In genomic region chr15:48898083-48898482, GRCh38 we compare ENCODE assay signal across 1 cellular context.
TF ChIP-seq lines count a peak whose summit lies in the region.

No MANE protein-coding gene starts in this region.

TF ChIP-seq in GM23338, 12 proteins besides CTCF, POLR2A, EP300 and RAD21 (continued from another document):
- TF ChIP-seq, protein P1, sequence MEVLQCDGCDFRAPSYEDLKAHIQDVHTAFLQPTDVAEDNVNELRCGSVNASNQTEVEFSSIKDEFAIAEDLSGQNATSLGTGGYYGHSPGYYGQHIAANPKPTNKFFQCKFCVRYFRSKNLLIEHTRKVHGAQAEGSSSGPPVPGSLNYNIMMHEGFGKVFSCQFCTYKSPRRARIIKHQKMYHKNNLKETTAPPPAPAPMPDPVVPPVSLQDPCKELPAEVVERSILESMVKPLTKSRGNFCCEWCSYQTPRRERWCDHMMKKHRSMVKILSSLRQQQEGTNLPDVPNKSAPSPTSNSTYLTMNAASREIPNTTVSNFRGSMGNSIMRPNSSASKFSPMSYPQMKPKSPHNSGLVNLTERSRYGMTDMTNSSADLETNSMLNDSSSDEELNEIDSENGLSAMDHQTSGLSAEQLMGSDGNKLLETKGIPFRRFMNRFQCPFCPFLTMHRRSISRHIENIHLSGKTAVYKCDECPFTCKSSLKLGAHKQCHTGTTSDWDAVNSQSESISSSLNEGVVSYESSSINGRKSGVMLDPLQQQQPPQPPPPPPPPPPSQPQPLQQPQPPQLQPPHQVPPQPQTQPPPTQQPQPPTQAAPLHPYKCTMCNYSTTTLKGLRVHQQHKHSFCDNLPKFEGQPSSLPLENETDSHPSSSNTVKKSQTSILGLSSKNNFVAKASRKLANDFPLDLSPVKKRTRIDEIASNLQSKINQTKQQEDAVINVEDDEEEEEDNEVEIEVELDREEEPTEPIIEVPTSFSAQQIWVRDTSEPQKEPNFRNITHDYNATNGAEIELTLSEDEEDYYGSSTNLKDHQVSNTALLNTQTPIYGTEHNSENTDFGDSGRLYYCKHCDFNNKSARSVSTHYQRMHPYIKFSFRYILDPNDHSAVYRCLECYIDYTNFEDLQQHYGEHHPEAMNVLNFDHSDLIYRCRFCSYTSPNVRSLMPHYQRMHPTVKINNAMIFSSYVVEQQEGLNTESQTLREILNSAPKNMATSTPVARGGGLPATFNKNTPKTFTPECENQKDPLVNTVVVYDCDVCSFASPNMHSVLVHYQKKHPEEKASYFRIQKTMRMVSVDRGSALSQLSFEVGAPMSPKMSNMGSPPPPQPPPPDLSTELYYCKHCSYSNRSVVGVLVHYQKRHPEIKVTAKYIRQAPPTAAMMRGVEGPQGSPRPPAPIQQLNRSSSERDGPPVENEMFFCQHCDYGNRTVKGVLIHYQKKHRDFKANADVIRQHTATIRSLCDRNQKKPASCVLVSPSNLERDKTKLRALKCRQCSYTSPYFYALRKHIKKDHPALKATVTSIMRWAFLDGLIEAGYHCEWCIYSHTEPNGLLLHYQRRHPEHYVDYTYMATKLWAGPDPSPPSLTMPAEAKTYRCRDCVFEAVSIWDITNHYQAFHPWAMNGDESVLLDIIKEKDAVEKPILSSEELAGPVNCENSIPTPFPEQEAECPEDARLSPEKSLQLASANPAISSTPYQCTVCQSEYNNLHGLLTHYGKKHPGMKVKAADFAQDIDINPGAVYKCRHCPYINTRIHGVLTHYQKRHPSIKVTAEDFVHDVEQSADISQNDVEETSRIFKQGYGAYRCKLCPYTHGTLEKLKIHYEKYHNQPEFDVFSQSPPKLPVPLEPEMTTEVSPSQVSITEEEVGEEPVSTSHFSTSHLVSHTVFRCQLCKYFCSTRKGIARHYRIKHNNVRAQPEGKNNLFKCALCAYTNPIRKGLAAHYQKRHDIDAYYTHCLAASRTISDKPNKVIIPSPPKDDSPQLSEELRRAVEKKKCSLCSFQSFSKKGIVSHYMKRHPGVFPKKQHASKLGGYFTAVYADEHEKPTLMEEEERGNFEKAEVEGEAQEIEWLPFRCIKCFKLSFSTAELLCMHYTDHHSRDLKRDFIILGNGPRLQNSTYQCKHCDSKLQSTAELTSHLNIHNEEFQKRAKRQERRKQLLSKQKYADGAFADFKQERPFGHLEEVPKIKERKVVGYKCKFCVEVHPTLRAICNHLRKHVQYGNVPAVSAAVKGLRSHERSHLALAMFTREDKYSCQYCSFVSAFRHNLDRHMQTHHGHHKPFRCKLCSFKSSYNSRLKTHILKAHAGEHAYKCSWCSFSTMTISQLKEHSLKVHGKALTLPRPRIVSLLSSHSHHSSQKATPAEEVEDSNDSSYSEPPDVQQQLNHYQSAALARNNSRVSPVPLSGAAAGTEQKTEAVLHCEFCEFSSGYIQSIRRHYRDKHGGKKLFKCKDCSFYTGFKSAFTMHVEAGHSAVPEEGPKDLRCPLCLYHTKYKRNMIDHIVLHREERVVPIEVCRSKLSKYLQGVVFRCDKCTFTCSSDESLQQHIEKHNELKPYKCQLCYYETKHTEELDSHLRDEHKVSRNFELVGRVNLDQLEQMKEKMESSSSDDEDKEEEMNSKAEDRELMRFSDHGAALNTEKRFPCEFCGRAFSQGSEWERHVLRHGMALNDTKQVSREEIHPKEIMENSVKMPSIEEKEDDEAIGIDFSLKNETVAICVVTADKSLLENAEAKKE (CRISPR knock-in tag; IDR thresholded peaks at IDR 0.05) = no peak
- TF ChIP-seq REST (IDR thresholded peaks at IDR 0.05; ENCODE audit: unreplicated experiment) = no peak
- TF ChIP-seq CREB1 (CRISPR knock-in tag; IDR thresholded peaks at IDR 0.05; ENCODE audit: low read depth) = no peak
- no peak for TF ChIP-seq EZH2phosphoT487 (IDR thresholded peaks at IDR 0.05; ENCODE audit: unreplicated experiment)
- TF ChIP-seq JUNB (IDR thresholded peaks at IDR 0.05; ENCODE audit: unreplicated experiment) = no peak
- TF ChIP-seq EZH2 (IDR thresholded peaks at IDR 0.05; ENCODE audit: low read depth, unreplicated experiment) = no peak
- no peak for TF ChIP-seq STAT1 (IDR thresholded peaks at IDR 0.05; ENCODE audit: unreplicated experiment)
- no peak for TF ChIP-seq ZNF331 (CRISPR knock-in tag; IDR thresholded peaks at IDR 0.05; ENCODE audit: low read depth)
